Comparison of ENCODE assay signal across 13 cellular contexts in genomic region chr1:39640861-39641260, GRCh38. TPM values are rescaled to one million over a fixed set of nuclear protein-coding genes. Genes with fewer than 3 reads are reported as not detected.
"Had no signal": no experiment of that assay in that cellular context is flagged by ENCODE, and none has a peak within 500 bp of the region (broad histone marks: within the 10 kb centered on the region; RNA-seq: fewer than 3 reads in every experiment).

No MANE protein-coding gene starts in this region.

- H3K27ac ChIP-seq: cardiac muscle cell had no signal

- DNase-seq: activated CD4-positive, alpha-beta T cell treated with anti-CD3 and anti-CD28 coated beads, Interleukin-2, amount 10 ng/mL, durations not matched to agents 7 days and 5 days; activated CD8-positive, alpha-beta memory T cell treated with anti-CD3 and anti-CD28 coated beads, Interleukin-2, amount 50 U/mL, for 48 hours; activated gamma-delta T cell treated with Interleukin-2 at 50 U/mL for 16 hours; aorta; islet precursor cell; mucosa of descending colon; natural killer cell; stimulated activated naive CD8-positive, alpha-beta T cell treated with anti-CD3 and anti-CD28 coated beads, Interleukin-15, Interleukin-2, amounts not matched to agents 100 U/mL and 50 U/mL, for 24 hours had no signal

- H3K9me3 ChIP-seq: gastroesophageal sphincter, mucosa of descending colon had no signal

- H3K4me3 ChIP-seq: cardiac muscle cell, gastroesophageal sphincter, hepatocyte, mucosa of descending colon had no signal

- ATAC-seq: gastroesophageal sphincter; left lobe of liver; mucosa of descending colon; natural killer cell; stimulated activated naive CD8-positive, alpha-beta T cell treated with anti-CD3 and anti-CD28 coated beads, Interleukin-15, Interleukin-2, amounts not matched to agents 100 U/mL and 50 U/mL, for 24 hours had no signal

- H3K36me3 ChIP-seq: cardiac muscle cell, gastroesophageal sphincter had no signal

RNA-seq across cellular contexts. Expression of gene HEYL, which starts 1.4 kb away (rescaled TPM):
- total RNA-seq: activated CD4-positive, alpha-beta T cell treated with anti-CD3 and anti-CD28 coated beads, Interleukin-2, amount 10 ng/mL, durations not matched to agents 7 days and 5 days; natural killer cell had no signal

RNA-seq across cellular contexts. Expression of gene NT5C1A, which starts 31.0 kb away (rescaled TPM):
- total RNA-seq: activated CD4-positive, alpha-beta T cell treated with anti-CD3 and anti-CD28 coated beads, Interleukin-2, amount 10 ng/mL, durations not matched to agents 7 days and 5 days; cardiac muscle cell; left lobe of liver; natural killer cell; ureter had no signal

RNA-seq across cellular contexts. Expression of gene HPCAL4, which starts 50.4 kb away (rescaled TPM):
- total RNA-seq: aorta, ureter had no signal
- polyA plus RNA-seq: aorta had no signal
